ENCODE assay signal across 32 cellular contexts in genomic region chr16:24758986-24759385, GRCh38.
"Had no signal": no experiment of that assay in that cellular context is flagged by ENCODE, and none has a peak within 500 bp of the region (broad histone marks: within the 10 kb centered on the region; RNA-seq: fewer than 3 reads in every experiment).

No MANE protein-coding gene starts in this region.

- H3K27ac Mint-ChIP-seq: activated B cell treated with CpG ODN at 0.5 μM for 24 hours; activated CD4-positive, alpha-beta memory T cell treated with anti-CD3 and anti-CD28 coated beads for 36 hours; activated naive CD4-positive, alpha-beta T cell treated with anti-CD3 and anti-CD28 coated beads, Interleukin-2, amount 50 U/mL, for 24 hours; activated naive CD8-positive, alpha-beta T cell treated with anti-CD3 and anti-CD28 coated beads, Interleukin-2, amount 10 ng/mL, durations not matched to agents 7 days and 5 days; activated T-cell treated with anti-CD3 and anti-CD28 coated beads, Interleukin-2, amount 50 U/mL, for 72 hours; activated T-helper 17 cell treated with anti-CD3 and anti-CD28 coated beads, Interleukin-2, amount 50 U/mL, for 72 hours; T-cell; T-helper 17 cell had no signal

- H3K27ac ChIP-seq: body of pancreas, KMS-11, VCaP had no signal

- H3K4me3 ChIP-seq: body of pancreas had no signal

- FAIRE-seq: astrocyte had no signal

- H3K4me2 ChIP-seq: KMS-11 had no signal

- DNase-seq: activated B cell treated with CpG ODN at 0.5 μM for 24 hours; activated CD4-positive, alpha-beta memory T cell treated with anti-CD3 and anti-CD28 coated beads for 36 hours; activated CD4-positive, alpha-beta T cell treated with anti-CD3 and anti-CD28 coated beads for 4 hours; activated CD4-positive, alpha-beta T cell treated with anti-CD3 and anti-CD28 coated beads, Interleukin-2, amount 50 U/mL, for 1 hour; activated CD4-positive, CD25-positive, alpha-beta regulatory T cell treated with anti-CD3 and anti-CD28 coated beads, Interleukin-2, amount 50 U/mL, for 72 hours; activated effector memory CD4-positive, alpha-beta T cell treated with anti-CD3 and anti-CD28 coated beads, Interleukin-2, amount 50 U/mL, for 16 hours; activated naive CD4-positive, alpha-beta T cell treated with Interleukin-2 at 50 U/mL for 16 hours; activated naive CD8-positive, alpha-beta T cell treated with anti-CD3 and anti-CD28 coated beads, Interleukin-2, amount 10 ng/mL, durations not matched to agents 7 days and 5 days; activated T-cell treated with anti-CD3 and anti-CD28 coated beads, Interleukin-2, amount 50 U/mL, for 1 hour; activated T-cell treated with anti-CD3 and anti-CD28 coated beads, Interleukin-2, amount 50 U/mL, for 72 hours; body of pancreas; central memory CD4-positive, alpha-beta T cell; MM.1S; MV-4-11; NCI-H1092 treated with DMSO at 0.1 percent for 48 hours; NCI-H1417; NCI-H187 treated with DMSO at 0.1 percent for 48 hours; NCI-H2081; NCI-H2171 treated with DMSO at 0.1 percent for 48 hours; NCI-H345; NCI-H524 treated with DMSO at 0.1 percent for 48 hours; RPMI8226; SIG-M5; T-cell; T-helper 17 cell had no signal

- H3K27me3 ChIP-seq: body of pancreas had no signal

- ATAC-seq: activated T-cell treated with anti-CD3 and anti-CD28 coated beads, Interleukin-2, amount 50 U/mL, for 72 hours; activated T-helper 17 cell treated with anti-CD3 and anti-CD28 coated beads, Interleukin-2, amount 50 U/mL, for 72 hours; body of pancreas; Panc1; SK-N-SH treated with all-trans-retinoic acid at 6 μM for 48 hours; T-cell; T-helper 17 cell had no signal

- H3K4me3 Mint-ChIP-seq: activated B cell treated with CpG ODN at 0.5 μM for 24 hours; activated CD4-positive, alpha-beta memory T cell treated with anti-CD3 and anti-CD28 coated beads for 36 hours; activated naive CD4-positive, alpha-beta T cell treated with anti-CD3 and anti-CD28 coated beads, Interleukin-2, amount 50 U/mL, for 24 hours; activated naive CD8-positive, alpha-beta T cell treated with anti-CD3 and anti-CD28 coated beads, Interleukin-2, amount 10 ng/mL, durations not matched to agents 7 days and 5 days; activated T-cell treated with anti-CD3 and anti-CD28 coated beads, Interleukin-2, amount 50 U/mL, for 72 hours; activated T-helper 17 cell treated with anti-CD3 and anti-CD28 coated beads, Interleukin-2, amount 50 U/mL, for 72 hours; T-cell; T-helper 17 cell had no signal

- H3K9me3 ChIP-seq: body of pancreas had no signal

- H3K9me3 Mint-ChIP-seq: activated B cell treated with CpG ODN at 0.5 μM for 24 hours; activated CD4-positive, alpha-beta memory T cell treated with anti-CD3 and anti-CD28 coated beads for 36 hours; activated naive CD4-positive, alpha-beta T cell treated with anti-CD3 and anti-CD28 coated beads, Interleukin-2, amount 50 U/mL, for 24 hours; activated naive CD8-positive, alpha-beta T cell treated with anti-CD3 and anti-CD28 coated beads, Interleukin-2, amount 10 ng/mL, durations not matched to agents 7 days and 5 days; activated T-cell treated with anti-CD3 and anti-CD28 coated beads, Interleukin-2, amount 50 U/mL, for 72 hours; activated T-helper 17 cell treated with anti-CD3 and anti-CD28 coated beads, Interleukin-2, amount 50 U/mL, for 72 hours; T-cell had no signal

- H3K9ac ChIP-seq: KMS-11 had no signal

- H3K27me3 Mint-ChIP-seq: activated B cell treated with CpG ODN at 0.5 μM for 24 hours; activated CD4-positive, alpha-beta memory T cell treated with anti-CD3 and anti-CD28 coated beads for 36 hours; activated naive CD4-positive, alpha-beta T cell treated with anti-CD3 and anti-CD28 coated beads, Interleukin-2, amount 50 U/mL, for 24 hours; activated naive CD8-positive, alpha-beta T cell treated with anti-CD3 and anti-CD28 coated beads, Interleukin-2, amount 10 ng/mL, durations not matched to agents 7 days and 5 days; activated T-helper 17 cell treated with anti-CD3 and anti-CD28 coated beads, Interleukin-2, amount 50 U/mL, for 72 hours; T-cell; T-helper 17 cell had no signal

- H3K4me1 Mint-ChIP-seq: activated naive CD8-positive, alpha-beta T cell treated with anti-CD3 and anti-CD28 coated beads, Interleukin-2, amount 10 ng/mL, durations not matched to agents 7 days and 5 days had no signal
